12 cellular contexts compared by ENCODE assay signal in the genomic region with DNA sequence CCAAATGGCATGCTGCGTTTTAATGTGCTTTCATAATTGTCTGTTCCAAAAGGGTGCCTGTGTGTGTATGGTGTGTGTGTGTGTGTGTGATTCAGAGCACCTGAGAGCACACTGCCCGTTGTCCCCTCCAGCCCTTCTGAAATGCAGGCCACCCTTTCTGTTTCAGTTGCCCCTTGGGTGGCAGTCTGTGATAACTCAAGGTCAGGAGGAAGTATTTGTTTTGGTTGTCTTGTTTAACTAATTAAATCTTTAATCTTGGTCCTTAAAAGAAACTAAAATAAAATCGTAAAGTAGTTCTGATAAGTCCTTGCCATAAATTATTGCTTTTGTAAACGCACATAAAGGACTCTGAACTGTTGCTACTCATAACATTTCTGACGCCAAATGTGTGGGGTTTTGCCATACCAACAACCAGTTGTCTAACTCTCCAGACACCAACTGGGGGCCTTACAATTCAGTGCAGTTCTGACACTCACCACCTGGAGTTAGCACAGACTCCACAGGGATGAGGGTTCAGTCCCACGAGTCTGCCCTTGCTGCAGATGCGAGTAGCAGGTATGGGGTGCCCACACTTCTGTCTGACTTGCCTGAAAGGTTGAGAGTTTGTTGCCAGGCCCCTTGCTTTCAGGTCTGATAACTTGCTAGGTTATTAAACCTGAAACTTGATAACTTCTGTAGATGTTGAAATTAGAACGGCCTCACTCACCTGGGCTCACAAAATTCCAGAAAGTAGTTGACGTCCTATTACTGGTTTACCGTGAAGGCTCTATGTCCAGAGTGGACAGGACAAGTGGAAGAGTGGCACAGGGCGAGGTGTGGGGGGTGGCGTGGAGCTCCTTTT.
DNase-seq lines count a peak whose midpoint lies in the region; ATAC-seq and TF ChIP-seq lines count a peak whose summit lies in the region.
"Had no signal": no experiment of that assay in that cellular context is flagged by ENCODE, and none has a peak within 500 bp of the region (broad histone marks: within the 10 kb centered on the region; RNA-seq: fewer than 3 reads in every experiment).

No MANE protein-coding gene starts in this region.

- intact Hi-C loops in activated CD8-positive, alpha-beta T cell treated with anti-CD3 and anti-CD28 coated beads for 36 hours (cut with micrococcal nuclease) = no loop called here

- POLR2A ChIA-PET in activated CD8-positive, alpha-beta T cell treated with anti-CD3 and anti-CD28 coated beads for 36 hours (lab: Charles Lee) = no interaction called here

- H3K27me3 Mint-ChIP-seq in glutamatergic neuron (ENCODE audit: unreplicated experiment) = no peaks in the 10 kb centered on the region
- no peaks in the 10 kb centered on the region for H3K27me3 Mint-ChIP-seq in activated CD8-positive, alpha-beta T cell treated with anti-CD3 and anti-CD28 coated beads for 36 hours
- H3K27me3 Mint-ChIP-seq: activated naive CD8-positive, alpha-beta T cell treated with anti-CD3 and anti-CD28 coated beads, Interleukin-2, amount 50 U/mL, for 24 hours had no signal

- H3K4me1 Mint-ChIP-seq in glutamatergic neuron (ENCODE audit: low read depth, unreplicated experiment) = peaks cover 16% of the 10 kb centered on the region
- H3K4me1 Mint-ChIP-seq in activated CD8-positive, alpha-beta T cell treated with anti-CD3 and anti-CD28 coated beads for 36 hours (ENCODE audit: low read depth) = peaks cover 15% of the 10 kb centered on the region

- no peak overlapping the region for H3K4me3 Mint-ChIP-seq in glutamatergic neuron (ENCODE audit: unreplicated experiment)
- no peak overlapping the region for H3K4me3 Mint-ChIP-seq in activated CD8-positive, alpha-beta T cell treated with anti-CD3 and anti-CD28 coated beads for 36 hours
- H3K4me3 Mint-ChIP-seq: activated naive CD8-positive, alpha-beta T cell treated with anti-CD3 and anti-CD28 coated beads, Interleukin-2, amount 50 U/mL, for 24 hours had no signal

- ATAC-seq in activated CD8-positive, alpha-beta T cell treated with anti-CD3 and anti-CD28 coated beads for 36 hours = no peak
- ATAC-seq in GM21447 (IDR thresholded peaks at IDR 0.05; ENCODE audit: unreplicated experiment) (no peak), HG03095 (IDR thresholded peaks at IDR 0.05; ENCODE audit: unreplicated experiment) (no peak)
- ATAC-seq: activated naive CD8-positive, alpha-beta T cell treated with anti-CD3 and anti-CD28 coated beads, Interleukin-2, amount 50 U/mL, for 24 hours had no signal

- H3K27ac Mint-ChIP-seq in glutamatergic neuron (ENCODE audit: unreplicated experiment) = no peak overlapping the region
- no peak overlapping the region for H3K27ac Mint-ChIP-seq in activated CD8-positive, alpha-beta T cell treated with anti-CD3 and anti-CD28 coated beads for 36 hours
- H3K27ac Mint-ChIP-seq: activated naive CD8-positive, alpha-beta T cell treated with anti-CD3 and anti-CD28 coated beads, Interleukin-2, amount 50 U/mL, for 24 hours had no signal

- peak; percentile 51 for TF ChIP-seq CTCF in glutamatergic neuron (IDR thresholded peaks at IDR 0.05; ENCODE audit: partially characterized antibody, unreplicated experiment)
- TF ChIP-seq CTCF in activated CD8-positive, alpha-beta T cell treated with anti-CD3 and anti-CD28 coated beads for 36 hours (IDR thresholded peaks at IDR 0.05) = no peak

- H3K36me3 Mint-ChIP-seq in glutamatergic neuron (ENCODE audit: unreplicated experiment) = no peaks in the 10 kb centered on the region
- no peaks in the 10 kb centered on the region for H3K36me3 Mint-ChIP-seq in activated CD8-positive, alpha-beta T cell treated with anti-CD3 and anti-CD28 coated beads for 36 hours (ENCODE audit: low read depth)

- H3K9me3 Mint-ChIP-seq in glutamatergic neuron (ENCODE audit: unreplicated experiment) = peaks cover 6% of the 10 kb centered on the region
- H3K9me3 Mint-ChIP-seq in activated CD8-positive, alpha-beta T cell treated with anti-CD3 and anti-CD28 coated beads for 36 hours = no peaks in the 10 kb centered on the region
- H3K9me3 Mint-ChIP-seq: activated naive CD8-positive, alpha-beta T cell treated with anti-CD3 and anti-CD28 coated beads, Interleukin-2, amount 50 U/mL, for 24 hours had no signal

- CTCF ChIA-PET in activated CD8-positive, alpha-beta T cell treated with anti-CD3 and anti-CD28 coated beads for 36 hours (lab: Charles Lee) = interaction anchor here (1.8 kb wide), 1 partner anchor 53 kb away, joined by 4 read pairs; no protein-coding TSS in a partner anchor

- DNase-seq in stimulated activated CD4-positive, alpha-beta T cell treated with anti-CD3 and anti-CD28 coated beads, Interleukin-15, amount 100 ng/mL, for 24 hours = peak; percentile 5
- no peak for DNase-seq in stimulated activated CD4-positive, alpha-beta T cell treated with anti-CD3 and anti-CD28 coated beads, Interleukin-2, amount 100 ng/mL, for 24 hours
- DNase-seq in RKO (ENCODE audit: low spot score) = peak; percentile 14
- no peak for DNase-seq in glutamatergic neuron
- DNase-seq in activated CD8-positive, alpha-beta T cell treated with anti-CD3 and anti-CD28 coated beads for 36 hours = no peak
- no peak for DNase-seq in iPS-NIHi11 (ENCODE audit: low spot score)
- DNase-seq: activated naive CD8-positive, alpha-beta T cell treated with anti-CD3 and anti-CD28 coated beads, Interleukin-2, amount 50 U/mL, for 24 hours; AML-193; HCEC 1CT; NCI-H774 had no signal

Comparison
In these comparisons a context has a peak if more than half of its experiments do, and no peak if none do; other contexts are left out.
1. DNase-seq: peak in stimulated activated CD4-positive, alpha-beta T cell treated with anti-CD3 and anti-CD28 coated beads, Interleukin-15, amount 100 ng/mL, for 24 hours (single experiment) and RKO (single experiment); none in stimulated activated CD4-positive, alpha-beta T cell treated with anti-CD3 and anti-CD28 coated beads, Interleukin-2, amount 100 ng/mL, for 24 hours (0 of 2), glutamatergic neuron (single experiment), activated CD8-positive, alpha-beta T cell treated with anti-CD3 and anti-CD28 coated beads for 36 hours (single experiment) and iPS-NIHi11 (single experiment).